In genomic region chr6:104995989-104996617, GRCh38 we compare ENCODE assay signal across 12 cellular contexts. TPM values are rescaled to one million over a fixed set of nuclear protein-coding genes. Genes with fewer than 3 reads are reported as not detected.
DNase-seq lines count a peak whose midpoint lies in the region; ATAC-seq, FAIRE-seq and TF ChIP-seq lines count a peak whose summit lies in the region.
"Had no signal": no experiment of that assay in that cellular context is flagged by ENCODE, and none has a peak within 500 bp of the region (broad histone marks: within the 10 kb centered on the region; RNA-seq: fewer than 3 reads in every experiment).

No MANE protein-coding gene starts in this region.

- TF ChIP-seq CTCF in A673 (conservative IDR thresholded peaks at IDR 0.05; ENCODE audit: low read depth, low read length) (0 out of 2 replicates have a peak, but pooled peaks have one; percentile 26), IMR-90 (conservative IDR thresholded peaks at IDR 0.05; ENCODE audit: low read depth, low read length) (peak; percentile 27), GM12878 (IDR thresholded peaks at IDR 0.05 in 2 of 3, conservative IDR thresholded peaks at IDR 0.05 in 1 of 3; ENCODE audit: control insufficient read depth in 2 of 3, extremely low read depth in 1 of 3, insufficient read depth in 1 of 3, low read depth in 3 of 3, low read length in 3 of 3) (peak in 1 of 3 experiments; percentile 6; a peak in 1 of 6 replicates), left lung (IDR thresholded peaks at IDR 0.05) (no peak), OCI-LY7 (conservative IDR thresholded peaks at IDR 0.05; ENCODE audit: low read length) (no peak)

- dilution Hi-C loops in IMR-90 (cut with HindIII; ENCODE audit: low sequenced_read_pairs, unreplicated experiment) = no loop called here

- no peaks in the 10 kb centered on the region for H3K9me2 ChIP-seq in OCI-LY7 (ENCODE audit: insufficient read depth, low read length)

- FAIRE-seq in GM12878 (lab: Jason Lieb, UNC) = no peak

- H3K4ac ChIP-seq in IMR-90 (ENCODE audit: low read depth, low read length) = no peak overlapping the region

- in situ Hi-C loops in IMR-90 (cut with MboI; ENCODE audit: low sequenced_read_pairs) (no loop called here), GM12878 (cut with MboI) (no loop called here)

- H3K36me3 ChIP-seq in A673 (ENCODE audit: insufficient read depth, low read length, poor library complexity, severe bottlenecking) = no peaks in the 10 kb centered on the region
- no peaks in the 10 kb centered on the region for H3K36me3 ChIP-seq in IMR-90 (ENCODE audit: control insufficient read depth, insufficient read depth, low read length)
- no peaks in the 10 kb centered on the region for H3K36me3 ChIP-seq in GM12878 (ENCODE audit: control insufficient read depth in 2 of 2, insufficient read depth in 2 of 2, low read length in 1 of 2)
- no peaks in the 10 kb centered on the region for H3K36me3 ChIP-seq in left lung
- no peaks in the 10 kb centered on the region for H3K36me3 ChIP-seq in CD8-positive, alpha-beta memory T cell (ENCODE audit: insufficient read depth, low read length)
- no peaks in the 10 kb centered on the region for H3K36me3 ChIP-seq in OCI-LY7 (ENCODE audit: insufficient read depth, low read length)

- SMC1A ChIA-PET in GM12878 (lab: Charles Lee; ENCODE audit: uncharacterized antibody, unreplicated experiment) = interaction anchor here (1.0 to 2.5 kb wide), 2 partner anchors 46 to 82 kb away, joined by 3 to 15 read pairs; no protein-coding TSS in a partner anchor

- peaks cover 0 to 1% of the 10 kb centered on the region in 2 donors for H3K27me3 Mint-ChIP-seq in CD8-positive, alpha-beta memory T cell

- H4K5ac ChIP-seq in IMR-90 (ENCODE audit: low read depth, low read length) = no peak overlapping the region

- H4K91ac ChIP-seq in IMR-90 (ENCODE audit: insufficient read depth, low read depth, low read length) = no peak overlapping the region

- no peak overlapping the region for H2BK20ac ChIP-seq in IMR-90 (ENCODE audit: low read depth, low read length)

- TF ChIP-seq RAD21 in IMR-90 (IDR thresholded peaks at IDR 0.05; ENCODE audit: low read length) (peak; percentile 12; the same call in 1 of the 2 replicates), GM12878 (IDR thresholded peaks at IDR 0.05; ENCODE audit: insufficient read depth, low read depth, low read length) (no peak)

- no peak overlapping the region for H4K8ac ChIP-seq in IMR-90 (ENCODE audit: low read depth in 2 of 2, low read length in 2 of 2)

- no peak overlapping the region for H2BK5ac ChIP-seq in IMR-90 (ENCODE audit: low read depth, low read length, poor library complexity, severe bottlenecking)

- H4K20me1 ChIP-seq in IMR-90 (ENCODE audit: insufficient read depth, low read length) = no peaks in the 10 kb centered on the region
- H4K20me1 ChIP-seq in GM12878 (ENCODE audit: control insufficient read depth, insufficient read depth) = no peaks in the 10 kb centered on the region
- H4K20me1 ChIP-seq in OCI-LY7 (ENCODE audit: insufficient read depth, low read length) = no peaks in the 10 kb centered on the region

- no peaks in the 10 kb centered on the region for H3K9me1 ChIP-seq in IMR-90 (ENCODE audit: insufficient read depth, low read length)

- no peak overlapping the region for H2BK120ac ChIP-seq in IMR-90 (ENCODE audit: low read depth, low read length)

- H3K14ac ChIP-seq in IMR-90 (replicated peaks; ENCODE audit: low read depth, low read length) = no peak overlapping the region

- BruUV-seq in A673 (replicated peaks; lab: Mats Ljungman, UMichigan) = no TSS peak
- BruUV-seq in IMR-90 (replicated peaks; lab: Mats Ljungman, UMichigan) = no TSS peak
- no TSS peak for BruUV-seq in GM12878 (replicated peaks; lab: Mats Ljungman, UMichigan)
- no TSS peak for BruUV-seq in OCI-LY7 (replicated peaks; lab: Mats Ljungman, UMichigan)

- no peak overlapping the region for H3K18ac ChIP-seq in IMR-90 (ENCODE audit: low read depth, low read length)

- RAD21 ChIA-PET in GM12878 (lab: Charles Lee; ENCODE audit: unreplicated experiment) = interaction anchor here (1.8 kb wide), 1 partner anchor 81 kb away, joined by 8 read pairs; no protein-coding TSS in a partner anchor

- no peak overlapping the region for H3K4me2 ChIP-seq in IMR-90 (ENCODE audit: low read depth, low read length)
- H3K4me2 ChIP-seq in GM12878 (ENCODE audit: control insufficient read depth, insufficient read depth) = no peak overlapping the region
- H3K4me2 ChIP-seq in OCI-LY7 (ENCODE audit: low read length) = no peak overlapping the region

- H3K4me3 ChIP-seq in A673 (ENCODE audit: low read depth, low read length, poor library complexity, severe bottlenecking) (no peak overlapping the region), IMR-90 (ENCODE audit: insufficient read depth, low read depth, low read length) (no peak overlapping the region), GM12878 (no peak overlapping the region), left lung (no peak overlapping the region), OCI-LY7 (ENCODE audit: low read depth, low read length, poor library complexity, severe bottlenecking) (no peak overlapping the region)
- H3K4me3 ChIP-seq in CD8-positive, alpha-beta memory T cell (ENCODE audit: low read length) = no peak overlapping the region

- H3K27ac ChIP-seq in A673 (ENCODE audit: low read depth, low read length, poor library complexity, severe bottlenecking) = no peak overlapping the region
- H3K27ac ChIP-seq in IMR-90 (ENCODE audit: insufficient read depth, low read length) = no peak overlapping the region
- no peak overlapping the region for H3K27ac ChIP-seq in GM12878 (ENCODE audit: control insufficient read depth, insufficient read depth)
- H3K27ac ChIP-seq in left lung = no peak overlapping the region
- H3K27ac ChIP-seq in CD8-positive, alpha-beta memory T cell (ENCODE audit: low read depth, low read length) = no peak overlapping the region
- H3K27ac ChIP-seq in OCI-LY7 (ENCODE audit: low read depth, low read length, poor library complexity, severe bottlenecking) = no peak overlapping the region

- H3K4me3 Mint-ChIP-seq in CD8-positive, alpha-beta memory T cell = no peak overlapping the region
- H3K4me3 Mint-ChIP-seq: activated CD8-positive, alpha-beta memory T cell treated with anti-CD3 and anti-CD28 coated beads, Interleukin-2, amount 10 ng/mL, durations not matched to agents 7 days and 5 days had no signal

- POLR2A ChIA-PET in A673 (lab: Charles Lee; ENCODE audit: low non-redundant PET) (interaction anchor here (0.8 kb wide), 1 partner anchor 12 kb away, joined by 5 read pairs; no protein-coding TSS in a partner anchor), IMR-90 (lab: Charles Lee; ENCODE audit: unreplicated experiment) (no interaction called here), GM12878 (lab: Charles Lee) (no interaction called here), OCI-LY7 (lab: Charles Lee) (no interaction called here)
- POLR2A ChIA-PET in CD8-positive, alpha-beta memory T cell (lab: Charles Lee) = no interaction called here

- intact Hi-C loops in A673 (cut with micrococcal nuclease; ENCODE audit: unreplicated experiment) = loop anchor here (1.0 kb wide), 1 partner anchor 82 kb away; no protein-coding TSS in a partner anchor
- intact Hi-C loops in IMR-90 (cut with micrococcal nuclease) = loop anchor here (2.0 kb wide), 1 partner anchor 83 kb away; no protein-coding TSS in a partner anchor
- intact Hi-C loops in GM12878 (cut with micrococcal nuclease; ENCODE audit: unreplicated experiment) = no loop called here
- intact Hi-C loops in left lung (cut with DNase I) = no loop called here
- intact Hi-C loops in OCI-LY7 (cut with micrococcal nuclease; ENCODE audit: unreplicated experiment) = no loop called here

- ATAC-seq in IMR-90 (ENCODE audit: low read depth) (peak; percentile 64), GM12878 (peak; percentile 14; the same call in 2 of the 3 replicates), left lung (peak; percentile 19)
- ATAC-seq: activated CD8-positive, alpha-beta memory T cell treated with anti-CD3 and anti-CD28 coated beads, Interleukin-2, amount 10 ng/mL, durations not matched to agents 7 days and 5 days had no signal

- H3K79me2 ChIP-seq in GM12878 (ENCODE audit: control insufficient read depth, insufficient read depth, low read length) (no peaks in the 10 kb centered on the region), OCI-LY7 (ENCODE audit: insufficient read depth, low read depth, low read length) (no peaks in the 10 kb centered on the region)

- H2AK9ac ChIP-seq in IMR-90 (replicated peaks; ENCODE audit: low read depth, low read length, poor library complexity) = no peak overlapping the region

- 20% methylated on average over 2 of the region's 2 CpGs; no CpG with 5 or more reads in 1 of the 2 experiments for WGBS in IMR-90 (ENCODE audit: extremely low coverage in 2 of 2, insufficient read length in 1 of 2), 2 experiments
- WGBS in GM12878 (ENCODE audit: insufficient coverage, insufficient replicate concordance, low lambda C conversion rate, missing lambda C conversion rate) = 32% methylated on average over 2 of the region's 2 CpGs

- no peaks in the 10 kb centered on the region for H3K27me3 ChIP-seq in A673 (replicated peaks; ENCODE audit: insufficient read depth, low read depth, low read length, poor library complexity)
- no peaks in the 10 kb centered on the region; the same call in 1 of the 2 replicates for H3K27me3 ChIP-seq in IMR-90 (ENCODE audit: control insufficient read depth, insufficient read depth, low read length)
- no peaks in the 10 kb centered on the region for H3K27me3 ChIP-seq in GM12878 (replicated peaks in 1 of 2; ENCODE audit: control insufficient read depth in 2 of 2, insufficient read depth in 2 of 2, low read length in 1 of 2)
- H3K27me3 ChIP-seq in left lung = no peaks in the 10 kb centered on the region
- no peaks in the 10 kb centered on the region for H3K27me3 ChIP-seq in CD8-positive, alpha-beta memory T cell (ENCODE audit: insufficient read depth, low read length, poor library complexity, severe bottlenecking)

- no peak overlapping the region for H3K9ac ChIP-seq in IMR-90 (ENCODE audit: low read depth, low read length)
- no peak overlapping the region for H3K9ac ChIP-seq in GM12878 (ENCODE audit: control insufficient read depth, insufficient read depth, low read length)

- CTCF ChIA-PET in A673 (lab: Charles Lee) = interaction anchor here (1.5 kb wide), 1 partner anchor 82 kb away, joined by 3 read pairs; no protein-coding TSS in a partner anchor
- CTCF ChIA-PET in IMR-90 (lab: Yijun Ruan, JAX) = no interaction called here
- CTCF ChIA-PET in GM12878 (lab: Yijun Ruan, JAX) = interaction anchor here (0.7 to 3.7 kb wide), 2 partner anchors 79 to 83 kb away, joined by 3 to 23 read pairs; no protein-coding TSS in a partner anchor
- CTCF ChIA-PET in CD8-positive, alpha-beta memory T cell (lab: Charles Lee) = no interaction called here
- CTCF ChIA-PET in OCI-LY7 (lab: Charles Lee; ENCODE audit: unreplicated experiment) = no interaction called here

- no peaks in the 10 kb centered on the region for H3K4me1 Mint-ChIP-seq in CD8-positive, alpha-beta memory T cell
- H3K4me1 Mint-ChIP-seq: activated CD8-positive, alpha-beta memory T cell treated with anti-CD3 and anti-CD28 coated beads, Interleukin-2, amount 10 ng/mL, durations not matched to agents 7 days and 5 days had no signal

- no peaks in the 10 kb centered on the region for H3K36me3 Mint-ChIP-seq in CD8-positive, alpha-beta memory T cell
- H3K36me3 Mint-ChIP-seq: activated CD8-positive, alpha-beta memory T cell treated with anti-CD3 and anti-CD28 coated beads, Interleukin-2, amount 10 ng/mL, durations not matched to agents 7 days and 5 days had no signal

- no peak overlapping the region for H2AK5ac ChIP-seq in IMR-90 (ENCODE audit: low read depth, low read length)

- no peak for TF ChIP-seq POLR2A in IMR-90 (IDR thresholded peaks at IDR 0.05; ENCODE audit: low read depth, low read length)
- no peak for TF ChIP-seq POLR2A in GM12878 (IDR thresholded peaks at IDR 0.05; ENCODE audit: low read depth, low read length)

- no peaks in the 10 kb centered on the region for H3K79me1 ChIP-seq in IMR-90 (ENCODE audit: low read depth in 1 of 2, low read length in 2 of 2)

- peak; percentile 14 for DNase-seq in A673 (ENCODE audit: low spot score)
- DNase-seq in IMR-90 = peak; percentile 19
- DNase-seq in GM12878 (ENCODE audit: low read depth, low spot score) = no peak
- no peak for DNase-seq in left lung
- no peak for DNase-seq in CD8-positive, alpha-beta memory T cell
- DNase-seq in glomerular visceral epithelial cell (ENCODE audit: extremely low spot score) = no peak
- DNase-seq in OCI-LY7 (ENCODE audit: low spot score) = no peak
- DNase-seq in DMS79 treated with DMSO at 0.1 percent for 48 hours (lab: John Stamatoyannopoulos, UW) = no peak
- DNase-seq: activated CD8-positive, alpha-beta memory T cell treated with anti-CD3 and anti-CD28 coated beads, Interleukin-2, amount 10 ng/mL, durations not matched to agents 7 days and 5 days; COR-L47; glutamatergic neuron had no signal

- H2AFZ ChIP-seq in IMR-90 (replicated peaks; ENCODE audit: low read length, poor library complexity) = no peak overlapping the region
- no peak overlapping the region for H2AFZ ChIP-seq in GM12878 (ENCODE audit: control insufficient read depth, low read depth, low read length)
- no peak overlapping the region for H2AFZ ChIP-seq in OCI-LY7 (ENCODE audit: low read length)

- H3K9me3 ChIP-seq in A673 (ENCODE audit: low read depth, low read length, poor library complexity, severe bottlenecking) (no peaks in the 10 kb centered on the region), IMR-90 (ENCODE audit: control insufficient read depth, insufficient read depth, low read length) (no peaks in the 10 kb centered on the region), GM12878 (replicated peaks; ENCODE audit: control insufficient read depth, insufficient read depth, low read length) (no peaks in the 10 kb centered on the region), left lung (no peaks in the 10 kb centered on the region), OCI-LY7 (ENCODE audit: low read length) (no peaks in the 10 kb centered on the region)
- H3K9me3 ChIP-seq in CD8-positive, alpha-beta memory T cell (ENCODE audit: low read length) = no peaks in the 10 kb centered on the region

- H3K9me3 Mint-ChIP-seq in CD8-positive, alpha-beta memory T cell = no peaks in the 10 kb centered on the region

- H2BK15ac ChIP-seq in IMR-90 (ENCODE audit: low read depth, low read length) = no peak overlapping the region

- no peak for TF ChIP-seq EP300 in GM12878 (IDR thresholded peaks at IDR 0.05; ENCODE audit: borderline replicate concordance in 1 of 2, control insufficient read depth in 1 of 2, low read depth in 2 of 2, low read length in 2 of 2)

- no peak overlapping the region for H3K27ac Mint-ChIP-seq in CD8-positive, alpha-beta memory T cell
- H3K27ac Mint-ChIP-seq: activated CD8-positive, alpha-beta memory T cell treated with anti-CD3 and anti-CD28 coated beads, Interleukin-2, amount 10 ng/mL, durations not matched to agents 7 days and 5 days had no signal

- H3K4me1 ChIP-seq in A673 (ENCODE audit: insufficient read depth, low read length, poor library complexity, severe bottlenecking) (peaks cover 6% of the 10 kb centered on the region), IMR-90 (ENCODE audit: control insufficient read depth, insufficient read depth, low read length) (no peaks in the 10 kb centered on the region), GM12878 (ENCODE audit: control insufficient read depth, insufficient read depth, low read length) (no peaks in the 10 kb centered on the region), left lung (no peaks in the 10 kb centered on the region), OCI-LY7 (ENCODE audit: insufficient read depth, low read length, poor library complexity, severe bottlenecking) (no peaks in the 10 kb centered on the region)
- H3K4me1 ChIP-seq in CD8-positive, alpha-beta memory T cell (ENCODE audit: insufficient read depth, low read length) = no peaks in the 10 kb centered on the region

- H3K23ac ChIP-seq in IMR-90 (ENCODE audit: low read depth, low read length) = no peak overlapping the region

- no peak overlapping the region for H3K56ac ChIP-seq in IMR-90 (ENCODE audit: extremely low read depth, insufficient read depth, low read length)

RNA-seq across cellular contexts. Expression of gene LIN28B, which starts 39.2 kb away (rescaled TPM):
- total RNA-seq in A673 (2021) (21.6 and 21.7 TPM in 2 replicates), IMR-90 (2012; rRNA removed) (not detected in 2 replicates), GM12878 (2014; rRNA removed) (0.11 TPM in 1 of 2 replicates, not detected in the other), GM12878 (2014; rRNA removed; fragmentation: Illumina TruSeq; extraction: Trizol) (not detected in 2 replicates), GM12878 (2021) (0.05 and 0.13 TPM in 2 replicates), left lung (not detected), OCI-LY7 (2022) (not detected in 2 replicates)
- polyA plus RNA-seq in IMR-90 (2012; rRNA removed) (not detected in 2 replicates), GM12878 (2011; rRNA removed) (2.4 and 3.7 TPM in 2 replicates), GM12878 (2014; fragmentation: Illumina TruSeq; extraction: Trizol) (0.01 TPM in 1 of 2 replicates, not detected in the other), GM12878 (2014; fragmentation: Nextera tagmentation; extraction: Ambion mirVana) (not detected), GM12878 (2014; rRNA removed) (not detected in 2 replicates), GM12878 (2016; fragmentation: Nextera tagmentation; extraction: Ambion mirVana) (under 1 TPM in 1 of 2 experiments, not detected in 1; 0.05 TPM)
- not detected in 2 replicates for polyA plus RNA-seq in IMR-90 (2012; cell fraction: cytosol; rRNA removed)
- not detected in 2 replicates for polyA plus RNA-seq in IMR-90 (2012; cell fraction: nucleus; rRNA removed; ENCODE audit: low replicate concordance)
- total RNA-seq in GM12878 (2013; cell fraction: nucleolus; rRNA removed) = 23.2 and 24.5 TPM in 2 replicates
- not detected for polyA plus RNA-seq in GM12878 (2011; ENCODE audit: low read depth)
- 0.89 and 0.91 TPM in 2 replicates for polyA plus RNA-seq in GM12878 (2011; cell fraction: cytosol; rRNA removed)
- 0.83 and 0.90 TPM in 2 replicates for polyA plus RNA-seq in GM12878 (2011; cell fraction: nucleus; rRNA removed)
- polyA plus RNA-seq in GM12878 (2012) = not detected in 2 replicates
- polyA minus RNA-seq in GM12878 (2011; rRNA and poly(A)+ RNA removed) = 1.7 and 2.8 TPM in 2 replicates
- 1.5 TPM in 2 replicates for polyA minus RNA-seq in GM12878 (2011; cell fraction: cytosol; rRNA and poly(A)+ RNA removed)
- polyA minus RNA-seq in GM12878 (2011; cell fraction: nucleus; rRNA and poly(A)+ RNA removed) = 0.60 and 0.77 TPM in 2 replicates
- not detected for total RNA-seq in CD8-positive, alpha-beta memory T cell
- polyA plus RNA-seq in CD8-positive, alpha-beta memory T cell = not detected
- total RNA-seq in OCI-LY7 (2014; rRNA removed; shearing (Covaris generic)) = not detected in 2 replicates
- total RNA-seq: activated CD8-positive, alpha-beta memory T cell treated with anti-CD3 and anti-CD28 coated beads, Interleukin-2, amount 10 ng/mL, durations not matched to agents 7 days and 5 days; renal cortical epithelial cell had no signal

Comparison
In these comparisons a context has a peak if more than half of its experiments do, and no peak if none do; other contexts are left out.
1. DNase-seq: peak in A673 (single experiment) and IMR-90 (single experiment); none in GM12878 (single experiment), left lung (0 of 2), CD8-positive, alpha-beta memory T cell (0 of 5), glomerular visceral epithelial cell (single experiment), OCI-LY7 (single experiment) and DMS79 treated with DMSO at 0.1 percent for 48 hours (single experiment).
2. CTCF ChIP-seq: peak in A673 (single experiment) and IMR-90 (single experiment); none in left lung (0 of 2) and OCI-LY7 (single experiment).
3. ATAC-seq: peak in every context shown above with its lines; median percentile 64 in IMR-90; 19 in left lung; 14 in GM12878.
4. CTCF ChIA-PET loops: an anchor here in A673 (1.5 kb wide) and GM12878 (0.7 to 3.7 kb wide); none called in IMR-90, CD8-positive, alpha-beta memory T cell and OCI-LY7.
5. intact Hi-C loops: an anchor here in A673 (1.0 kb wide) and IMR-90 (2.0 kb wide); none called in GM12878, left lung and OCI-LY7.